In genomic region chrX:74961962-74962361, GRCh38 we compare ENCODE assay signal across 3 cellular contexts. TPM values are rescaled to one million over a fixed set of nuclear protein-coding genes. Genes with fewer than 3 reads are reported as not detected.
"Had no signal": no experiment of that assay in that cellular context is flagged by ENCODE, and none has a peak within 500 bp of the region (broad histone marks: within the 10 kb centered on the region; RNA-seq: fewer than 3 reads in every experiment).

No MANE protein-coding gene starts in this region.

RNA-seq across cellular contexts. Expression of gene NEXMIF, which starts 36.7 kb away (rescaled TPM):
- total RNA-seq: LHCN-M2, M059J, MCF 10A had no signal
